In the genomic region with DNA sequence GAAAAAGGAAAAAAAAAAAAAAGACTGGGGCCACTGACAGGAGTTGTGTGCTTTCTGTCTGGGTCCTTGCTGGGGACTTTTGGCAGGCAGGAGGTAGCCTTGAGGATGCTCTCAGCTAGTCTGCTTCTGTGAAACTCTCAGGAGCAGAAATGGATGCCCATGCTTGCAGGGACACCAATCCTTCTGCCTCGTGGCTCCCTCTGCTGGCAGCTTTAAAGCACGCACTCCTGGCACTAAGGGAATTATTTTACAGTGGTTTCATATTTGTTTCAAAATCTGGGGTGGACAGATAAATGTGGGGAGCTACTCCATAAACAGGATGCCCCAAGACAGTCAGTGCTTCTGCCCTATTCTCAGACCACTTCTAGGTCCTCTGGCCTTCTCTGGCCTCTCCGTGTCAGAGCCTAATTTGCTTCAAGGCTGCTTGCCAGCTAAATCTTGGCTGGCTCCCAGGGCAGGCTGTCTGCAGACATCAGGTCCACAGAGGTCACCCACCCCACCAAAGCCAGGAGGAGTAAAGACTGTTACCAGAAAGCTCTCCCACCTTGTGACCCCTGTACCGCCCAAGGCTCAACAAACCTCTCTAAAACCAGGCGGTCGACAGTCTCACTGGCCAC, we compare ENCODE assay signal across 8 cellular contexts. TPM values are rescaled to one million over a fixed set of nuclear protein-coding genes. Genes with fewer than 3 reads are reported as not detected.
DNase-seq lines count a peak whose midpoint lies in the region; ATAC-seq and TF ChIP-seq lines count a peak whose summit lies in the region.

No MANE protein-coding gene starts in this region.

- H3K4me1 Mint-ChIP-seq in CD8-positive, alpha-beta T cell (ENCODE audit: low read depth): peaks cover 2% of the 10 kb centered on the region
- H3K4me1 Mint-ChIP-seq in naive thymus-derived CD8-positive, alpha-beta T cell: peaks cover 2 to 5% (median 2%) of the 10 kb centered on the region in 4 donors

- no peaks in the 10 kb centered on the region for H3K27me3 ChIP-seq in CD8-positive, alpha-beta T cell (ENCODE audit: insufficient read depth, low read length)

- no peak for TF ChIP-seq POLR2A in erythroblast (IDR thresholded peaks at IDR 0.05; ENCODE audit: low read length)

- peak; percentile 63 to 88 (median 82) for DNase-seq in CD8-positive, alpha-beta T cell
- DNase-seq in HS-27A (ENCODE audit: low read depth): peak; percentile 38
- DNase-seq in activated T-cell treated with anti-CD3 and anti-CD28 coated beads for 4 hours: peak; percentile 72
- peak; percentile 82 to 91 for DNase-seq in erythroblast (lab: John Stamatoyannopoulos, UW)
- peak; percentile 68 to 90 (median 80) for DNase-seq in naive thymus-derived CD8-positive, alpha-beta T cell
- peak; percentile 33 to 60 for DNase-seq in stimulated activated CD8-positive, alpha-beta memory T cell treated with anti-CD3 and anti-CD28 coated beads, Interleukin-7, amount 100 ng/mL, for 48 hours (ENCODE audit: extremely low read depth in 1 of 2, low read depth in 1 of 2)

- H3K36me3 ChIP-seq in CD8-positive, alpha-beta T cell (ENCODE audit: insufficient read depth, low read length): no peaks in the 10 kb centered on the region

- no peaks in the 10 kb centered on the region for H3K9me3 Mint-ChIP-seq in CD8-positive, alpha-beta T cell
- no peaks in the 10 kb centered on the region for H3K9me3 Mint-ChIP-seq in naive thymus-derived CD8-positive, alpha-beta T cell

- no peak overlapping the region for H3K4me3 Mint-ChIP-seq in CD8-positive, alpha-beta T cell
- H3K4me3 Mint-ChIP-seq in naive thymus-derived CD8-positive, alpha-beta T cell: peak overlapping the region in 1 of 10 donors; percentile 25

- no peak overlapping the region for H3K4me3 ChIP-seq in CD8-positive, alpha-beta T cell (ENCODE audit: low read depth, low read length)

- H3K9me3 ChIP-seq in CD8-positive, alpha-beta T cell (ENCODE audit: low read length): no peaks in the 10 kb centered on the region

- H3K27ac Mint-ChIP-seq in CD8-positive, alpha-beta T cell: no peak overlapping the region
- H3K27ac Mint-ChIP-seq in naive thymus-derived CD8-positive, alpha-beta T cell: no peak overlapping the region

- H3K36me3 Mint-ChIP-seq in CD8-positive, alpha-beta T cell: no peaks in the 10 kb centered on the region
- peaks cover 0 to under 1% (median 0%) of the 10 kb centered on the region in 3 donors for H3K36me3 Mint-ChIP-seq in naive thymus-derived CD8-positive, alpha-beta T cell

- CTCF ChIA-PET in CD8-positive, alpha-beta T cell (lab: Charles Lee): interaction anchor here (0.6 to 14.8 kb wide), 47 partner anchors 10 to 556 kb away, joined by 3 to 416 read pairs (median 4); a partner anchor contains a TSS

- ATAC-seq in CD8-positive, alpha-beta T cell: peak; percentile 98
- peak; percentile 99 for ATAC-seq in naive thymus-derived CD8-positive, alpha-beta T cell
- no peak for ATAC-seq in GM19452 (IDR thresholded peaks at IDR 0.05; ENCODE audit: unreplicated experiment)

- peak; percentile 73 for TF ChIP-seq CTCF in CD8-positive, alpha-beta T cell (IDR thresholded peaks at IDR 0.05)

- H3K4me1 ChIP-seq in CD8-positive, alpha-beta T cell (ENCODE audit: insufficient read depth, low read length): no peaks in the 10 kb centered on the region

- intact Hi-C loops in CD8-positive, alpha-beta T cell (cut with DNase I, micrococcal nuclease): loop anchor here (1.0 to 10.0 kb wide), 7 partner anchors 37 to 300 kb away; a partner anchor contains a TSS

- H3K27ac ChIP-seq in CD8-positive, alpha-beta T cell (ENCODE audit: low read depth, low read length): no peak overlapping the region

- POLR2A ChIA-PET in CD8-positive, alpha-beta T cell (lab: Charles Lee): interaction anchor here (0.9 to 7.6 kb wide), 6 partner anchors 11 to 120 kb away, joined by 3 to 76 read pairs (median 4); a partner anchor contains a TSS
- POLR2A ChIA-PET in naive thymus-derived CD8-positive, alpha-beta T cell (lab: Charles Lee): interaction anchor here (0.5 to 10.4 kb wide), 6 partner anchors 24 to 1540 kb away, joined by 3 to 116 read pairs (median 3); a partner anchor contains a TSS

- no peaks in the 10 kb centered on the region for H3K27me3 Mint-ChIP-seq in CD8-positive, alpha-beta T cell (ENCODE audit: low read depth)
- H3K27me3 Mint-ChIP-seq in naive thymus-derived CD8-positive, alpha-beta T cell: no peaks in the 10 kb centered on the region

TF ChIP-seq in PFSK-1, 5 proteins besides CTCF, POLR2A, EP300 and RAD21:
- TF ChIP-seq SIN3A (IDR thresholded peaks at IDR 0.05; ENCODE audit: borderline replicate concordance, insufficient read depth, low read length): no peak
- no peak for TF ChIP-seq FOXP2 (optimal IDR thresholded peaks at IDR 0.05; ENCODE audit: borderline replicate concordance, extremely low read depth, extremely low read length, insufficient read depth)
- TF ChIP-seq POLR2AphosphoS5 (IDR thresholded peaks at IDR 0.05; ENCODE audit: low read depth, low read length): peak; percentile 13; the same call in 1 of the 2 replicates
- TF ChIP-seq, protein P1, sequence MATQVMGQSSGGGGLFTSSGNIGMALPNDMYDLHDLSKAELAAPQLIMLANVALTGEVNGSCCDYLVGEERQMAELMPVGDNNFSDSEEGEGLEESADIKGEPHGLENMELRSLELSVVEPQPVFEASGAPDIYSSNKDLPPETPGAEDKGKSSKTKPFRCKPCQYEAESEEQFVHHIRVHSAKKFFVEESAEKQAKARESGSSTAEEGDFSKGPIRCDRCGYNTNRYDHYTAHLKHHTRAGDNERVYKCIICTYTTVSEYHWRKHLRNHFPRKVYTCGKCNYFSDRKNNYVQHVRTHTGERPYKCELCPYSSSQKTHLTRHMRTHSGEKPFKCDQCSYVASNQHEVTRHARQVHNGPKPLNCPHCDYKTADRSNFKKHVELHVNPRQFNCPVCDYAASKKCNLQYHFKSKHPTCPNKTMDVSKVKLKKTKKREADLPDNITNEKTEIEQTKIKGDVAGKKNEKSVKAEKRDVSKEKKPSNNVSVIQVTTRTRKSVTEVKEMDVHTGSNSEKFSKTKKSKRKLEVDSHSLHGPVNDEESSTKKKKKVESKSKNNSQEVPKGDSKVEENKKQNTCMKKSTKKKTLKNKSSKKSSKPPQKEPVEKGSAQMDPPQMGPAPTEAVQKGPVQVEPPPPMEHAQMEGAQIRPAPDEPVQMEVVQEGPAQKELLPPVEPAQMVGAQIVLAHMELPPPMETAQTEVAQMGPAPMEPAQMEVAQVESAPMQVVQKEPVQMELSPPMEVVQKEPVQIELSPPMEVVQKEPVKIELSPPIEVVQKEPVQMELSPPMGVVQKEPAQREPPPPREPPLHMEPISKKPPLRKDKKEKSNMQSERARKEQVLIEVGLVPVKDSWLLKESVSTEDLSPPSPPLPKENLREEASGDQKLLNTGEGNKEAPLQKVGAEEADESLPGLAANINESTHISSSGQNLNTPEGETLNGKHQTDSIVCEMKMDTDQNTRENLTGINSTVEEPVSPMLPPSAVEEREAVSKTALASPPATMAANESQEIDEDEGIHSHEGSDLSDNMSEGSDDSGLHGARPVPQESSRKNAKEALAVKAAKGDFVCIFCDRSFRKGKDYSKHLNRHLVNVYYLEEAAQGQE (IDR thresholded peaks at IDR 0.05; ENCODE audit: insufficient read depth in 1 of 2, low read depth in 2 of 2, low read length in 2 of 2): no peak

RNA-seq across cellular contexts. Expression of a gene that starts 17.1 kb away (rescaled TPM):
- total RNA-seq in CD8-positive, alpha-beta T cell: 1 to 10 TPM; 4.1 to 5.5 TPM
- 13.2 TPM for polyA plus RNA-seq in PFSK-1 (2012; ENCODE audit: insufficient read length, low read depth)
- total RNA-seq in naive thymus-derived CD8-positive, alpha-beta T cell: 1 to 10 TPM; 4.3 to 5.8 TPM
- polyA plus RNA-seq in naive thymus-derived CD8-positive, alpha-beta T cell: 1 to 10 TPM; 1.3 to 2.0 (median 1.7) TPM

RNA-seq across cellular contexts. Expression of a gene that starts 25.5 kb away (rescaled TPM):
- total RNA-seq in CD8-positive, alpha-beta T cell: 100 to 1,000 TPM; 196 to 206 TPM
- 20.8 TPM for polyA plus RNA-seq in PFSK-1 (2012; ENCODE audit: insufficient read length, low read depth)
- 100 to 1,000 TPM; 326 to 331 TPM for total RNA-seq in naive thymus-derived CD8-positive, alpha-beta T cell
- polyA plus RNA-seq in naive thymus-derived CD8-positive, alpha-beta T cell: 10 to 100 TPM; 30.9 to 43.8 (median 33.5) TPM

RNA-seq across cellular contexts. Expression of a gene that starts 30.4 kb away (rescaled TPM):
- not detected for total RNA-seq in CD8-positive, alpha-beta T cell
- 0.95 TPM for polyA plus RNA-seq in PFSK-1 (2012; ENCODE audit: insufficient read length, low read depth)
- not detected for total RNA-seq in naive thymus-derived CD8-positive, alpha-beta T cell
- polyA plus RNA-seq in naive thymus-derived CD8-positive, alpha-beta T cell: not detected

RNA-seq across cellular contexts. Expression of a gene that starts 36.2 kb away (rescaled TPM):
- total RNA-seq in CD8-positive, alpha-beta T cell: under 1 TPM; 0.71 to 1.00 TPM
- polyA plus RNA-seq in PFSK-1 (2012; ENCODE audit: insufficient read length, low read depth): 28.0 TPM
- 1 to 10 TPM; 1.8 to 4.4 TPM for total RNA-seq in naive thymus-derived CD8-positive, alpha-beta T cell
- 1 to 10 TPM in 1 of 3 donors, under 1 TPM in 2; 0.33 to 3.5 (median 0.44) TPM for polyA plus RNA-seq in naive thymus-derived CD8-positive, alpha-beta T cell

RNA-seq across cellular contexts. Expression of a gene that starts 39.6 kb away (rescaled TPM):
- under 1 TPM in 1 of 2 experiments, not detected in 1; 0.17 TPM for total RNA-seq in CD8-positive, alpha-beta T cell
- polyA plus RNA-seq in PFSK-1 (2012; ENCODE audit: insufficient read length, low read depth): not detected
- not detected for total RNA-seq in naive thymus-derived CD8-positive, alpha-beta T cell
- not detected for polyA plus RNA-seq in naive thymus-derived CD8-positive, alpha-beta T cell
